17 cellular contexts compared by ENCODE assay signal in the genomic region with DNA sequence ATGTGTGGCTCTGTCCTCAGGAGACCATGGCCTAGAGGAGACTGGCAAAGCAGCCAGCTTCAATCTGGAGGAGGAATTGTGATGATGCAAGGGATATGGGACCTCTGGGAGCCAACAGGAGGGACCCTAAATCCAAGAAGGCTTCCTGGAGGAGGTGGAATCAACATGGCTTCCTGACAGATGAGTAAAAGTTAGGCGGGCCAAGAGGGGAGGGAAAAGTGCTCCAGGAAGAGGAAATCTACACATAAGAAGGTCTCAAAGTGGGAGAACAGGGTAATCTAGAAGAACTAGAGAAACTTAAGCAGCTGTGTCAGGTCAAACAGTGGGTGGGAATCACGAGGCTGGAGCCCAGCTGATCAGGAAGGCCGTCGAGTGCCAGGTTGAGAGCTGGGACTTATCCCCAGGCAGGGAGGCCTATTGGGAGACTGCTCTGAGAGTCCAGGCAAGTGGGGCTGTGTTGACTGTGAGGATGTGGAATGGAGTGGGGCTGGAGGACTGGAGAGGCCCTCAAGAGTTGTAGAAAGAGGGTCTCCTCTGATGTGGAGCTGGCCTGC.
DNase-seq lines count a peak whose midpoint lies in the region; ATAC-seq and TF ChIP-seq lines count a peak whose summit lies in the region.
"Had no signal": no experiment of that assay in that cellular context is flagged by ENCODE, and none has a peak within 500 bp of the region (broad histone marks: within the 10 kb centered on the region; RNA-seq: fewer than 3 reads in every experiment).

No MANE protein-coding gene starts in this region.

- CTCF ChIA-PET in HCT116 (lab: Charles Lee) (interaction anchor here (0.9 to 1.3 kb wide), 2 partner anchors 51 to 370 kb away, joined by 3 read pairs; no protein-coding TSS in a partner anchor), WTC11 (lab: Charles Lee) (interaction anchor here (0.9 to 1.8 kb wide), 3 partner anchors 67 to 363 kb away, joined by 3 to 4 read pairs (median 3); no protein-coding TSS in a partner anchor), PC-9 (lab: Charles Lee) (no interaction called here)

- H3K27me3 ChIP-seq in HCT116 (ENCODE audit: insufficient read depth, low read length) (no peaks in the 10 kb centered on the region), left lung (no peaks in the 10 kb centered on the region), stomach (no peaks in the 10 kb centered on the region), PC-9 (ENCODE audit: insufficient read depth, low read depth) (no peaks in the 10 kb centered on the region)

- TF ChIP-seq POLR2A in HCT116 (IDR thresholded peaks at IDR 0.05; ENCODE audit: borderline replicate concordance, extremely low read depth, insufficient read depth, insufficient read length) (no peak), stomach (IDR thresholded peaks at IDR 0.05) (no peak)

- H4K20me1 ChIP-seq in HCT116 (ENCODE audit: insufficient read depth): no peaks in the 10 kb centered on the region
- H4K20me1 ChIP-seq in PC-9 (ENCODE audit: insufficient read depth): no peaks in the 10 kb centered on the region

- DNase-seq in HCT116 (ENCODE audit: low read depth, low spot score) (no peak), WTC11 (ENCODE audit: low spot score) (no peak), left lung (peak; percentile 10 to 78), stomach (no peak), SKM-1 treated with dmso at 0.1 percent for 144 hours (lab: John Stamatoyannopoulos, UW; ENCODE audit: unreplicated experiment) (no peak), PC-9 (no peak), inferior parietal cortex (ENCODE audit: extremely low spot score) (no peak)
- DNase-seq: activated B cell treated with CpG ODN at 0.5 μM for 24 hours; activated naive CD8-positive, alpha-beta T cell treated with anti-CD3 and anti-CD28 coated beads, Interleukin-2, amount 10 ng/mL, durations not matched to agents 7 days and 5 days; activated T-cell treated with anti-CD3 and anti-CD28 coated beads, Interleukin-2, amount 50 U/mL, for 1 hour; CD8-positive, alpha-beta memory T cell; MV-4-11; stimulated activated CD4-positive, alpha-beta T cell treated with anti-CD3 and anti-CD28 coated beads, Interleukin-4, amount 100 ng/mL, for 24 hours; stimulated activated naive CD4-positive, alpha-beta T cell treated with Interleukin-2 at 50 U/mL for 16 hours; SW 1271 had no signal

- H3K27ac ChIP-seq in HCT116 (ENCODE audit: low read depth, low read length): peak overlapping the region; percentile 100
- H3K27ac ChIP-seq in left lung: peak overlapping the region; percentile 21 to 50
- H3K27ac ChIP-seq in stomach: peak overlapping the region in 3 of 5 donors; percentile 6 to 45 (median 39)
- no peak overlapping the region for H3K27ac ChIP-seq in PC-9

- POLR2A ChIA-PET in HCT116 (lab: Charles Lee) (interaction anchor here (0.9 to 3.5 kb wide), 9 partner anchors 13 to 324 kb away, joined by 3 to 11 read pairs (median 5); a partner anchor contains a TSS), WTC11 (lab: Charles Lee) (interaction anchor here (1.0 kb wide), 2 partner anchors 151 to 167 kb away, joined by 3 to 4 read pairs; no protein-coding TSS in a partner anchor), PC-9 (lab: Charles Lee; ENCODE audit: unreplicated experiment) (interaction anchor here (0.6 to 0.8 kb wide), 2 partner anchors 167 to 314 kb away, joined by 4 to 7 read pairs; no protein-coding TSS in a partner anchor)

- H3K9me2 ChIP-seq in HCT116 (ENCODE audit: insufficient read depth): no peaks in the 10 kb centered on the region
- H3K9me2 ChIP-seq in PC-9 (ENCODE audit: insufficient read depth): no peaks in the 10 kb centered on the region

- no peaks in the 10 kb centered on the region for H3K9me3 Mint-ChIP-seq in WTC11
- H3K9me3 Mint-ChIP-seq: activated B cell treated with CpG ODN at 0.5 μM for 24 hours; activated naive CD8-positive, alpha-beta T cell treated with anti-CD3 and anti-CD28 coated beads, Interleukin-2, amount 10 ng/mL, durations not matched to agents 7 days and 5 days; CD8-positive, alpha-beta memory T cell; dendritic cell treated with granulocyte-macrophage colony-stimulating factor and Interleukin-4, amounts not matched to agents 40 ng/mL and 50 ng/mL, for 4 days had no signal

- TF ChIP-seq CTCF in HCT116 (IDR thresholded peaks at IDR 0.05 in 2 of 3, conservative IDR thresholded peaks at IDR 0.05 in 1 of 3; ENCODE audit: borderline replicate concordance in 1 of 3, insufficient read depth in 1 of 3, low read depth in 2 of 3, low read length in 2 of 3) (no peak), WTC11 (IDR thresholded peaks at IDR 0.05) (no peak), left lung (IDR thresholded peaks at IDR 0.05) (no peak), stomach (IDR thresholded peaks at IDR 0.05) (no peak), PC-9 (conservative IDR thresholded peaks at IDR 0.05) (no peak)

- H3K4me2 ChIP-seq in HCT116 (ENCODE audit: low read length) (0 out of 2 replicates have a peak overlapping the region, but pooled peaks have one; percentile 6), PC-9 (no peak overlapping the region)

- H3K4me3 Mint-ChIP-seq in WTC11: no peak overlapping the region
- H3K4me3 Mint-ChIP-seq: activated B cell treated with CpG ODN at 0.5 μM for 24 hours; activated naive CD8-positive, alpha-beta T cell treated with anti-CD3 and anti-CD28 coated beads, Interleukin-2, amount 10 ng/mL, durations not matched to agents 7 days and 5 days; CD8-positive, alpha-beta memory T cell; dendritic cell treated with granulocyte-macrophage colony-stimulating factor and Interleukin-4, amounts not matched to agents 40 ng/mL and 50 ng/mL, for 4 days had no signal

- no peak overlapping the region for H3K9ac ChIP-seq in HCT116 (ENCODE audit: low read length)

- no peak for TF ChIP-seq EP300 in stomach (IDR thresholded peaks at IDR 0.05)

- TF ChIP-seq RAD21 in HCT116 (IDR thresholded peaks at IDR 0.05; ENCODE audit: low read depth): no peak

- BruUV-seq in HCT116 (replicated peaks; lab: Mats Ljungman, UMichigan): no TSS peak
- BruUV-seq in PC-9 (replicated peaks; lab: Mats Ljungman, UMichigan): no TSS peak

- 33 to 49% (median 47%) methylated on average over 4 of the region's 4 CpGs for WGBS in stomach, 5 donors

- H3K79me2 ChIP-seq in HCT116 (ENCODE audit: insufficient read depth, low read length) (peaks cover 14% of the 10 kb centered on the region; the same call in 1 of the 2 replicates), PC-9 (ENCODE audit: low read depth) (peaks cover 4% of the 10 kb centered on the region; the same call in 1 of the 2 replicates)

- H3K27me3 Mint-ChIP-seq in WTC11 (ENCODE audit: low read depth): peaks cover 22% of the 10 kb centered on the region
- H3K27me3 Mint-ChIP-seq: activated naive CD8-positive, alpha-beta T cell treated with anti-CD3 and anti-CD28 coated beads, Interleukin-2, amount 10 ng/mL, durations not matched to agents 7 days and 5 days; CD8-positive, alpha-beta memory T cell; dendritic cell treated with granulocyte-macrophage colony-stimulating factor and Interleukin-4, amounts not matched to agents 40 ng/mL and 50 ng/mL, for 4 days had no signal

- intact Hi-C loops in HCT116 (cut with micrococcal nuclease): loop anchor here (5.0 kb wide), 1 partner anchor 65 kb away; no protein-coding TSS in a partner anchor
- intact Hi-C loops in left lung (cut with DNase I): no loop called here
- intact Hi-C loops in stomach (cut with DNase I; ENCODE audit: low total_unique reads): no loop called here
- intact Hi-C loops in PC-9 (cut with micrococcal nuclease; ENCODE audit: unreplicated experiment): no loop called here

- H3K4me3 ChIP-seq in HCT116 (replicated peaks in 1 of 2; ENCODE audit: low read depth in 1 of 2, low read length in 2 of 2): no peak overlapping the region
- H3K4me3 ChIP-seq in left lung: no peak overlapping the region
- no peak overlapping the region for H3K4me3 ChIP-seq in stomach
- no peak overlapping the region for H3K4me3 ChIP-seq in PC-9
- H3K4me3 ChIP-seq: HAP-1 had no signal

- H3K36me3 ChIP-seq in HCT116 (ENCODE audit: control insufficient read depth in 1 of 2, insufficient read depth in 2 of 2, low read length in 2 of 2) (peaks cover 0 to 4% of the 10 kb centered on the region in 2 experiments; a peak in 1 of 4 replicates), left lung (peaks cover 0 to 22% of the 10 kb centered on the region in 2 donors), stomach (peaks cover 4 to 32% (median 18%) of the 10 kb centered on the region in 4 donors), PC-9 (ENCODE audit: low read depth) (0 out of 2 replicates have a peak, but pooled peaks cover 7% of the 10 kb centered on the region)
- H3K36me3 ChIP-seq: HAP-1 had no signal

- H3K36me3 Mint-ChIP-seq in WTC11: no peaks in the 10 kb centered on the region

- H3K4me1 ChIP-seq in HCT116 (ENCODE audit: control insufficient read depth in 1 of 2, insufficient read depth in 2 of 2, low read length in 2 of 2): peaks cover 86 to 100% of the 10 kb centered on the region in 2 experiments
- H3K4me1 ChIP-seq in left lung: peaks cover 17 to 27% of the 10 kb centered on the region in 2 donors
- H3K4me1 ChIP-seq in stomach: peaks cover 31 to 60% (median 44%) of the 10 kb centered on the region in 4 donors
- peaks cover 23% of the 10 kb centered on the region for H3K4me1 ChIP-seq in PC-9 (replicated peaks; ENCODE audit: insufficient read depth)

- H3K9me3 ChIP-seq in HCT116 (ENCODE audit: control insufficient read depth in 1 of 2, insufficient read depth in 1 of 2, low read depth in 1 of 2, low read length in 2 of 2) (no peaks in the 10 kb centered on the region), left lung (no peaks in the 10 kb centered on the region), stomach (no peaks in the 10 kb centered on the region), PC-9 (ENCODE audit: insufficient read depth, low read depth) (no peaks in the 10 kb centered on the region)
- H3K9me3 ChIP-seq: HAP-1 had no signal

- RAD21 ChIA-PET in HCT116 (lab: Charles Lee; ENCODE audit: low non-redundant PET in 1 of 2, low total read pairs in 2 of 2, uncharacterized antibody in 2 of 2, unreplicated experiment in 2 of 2): no interaction called here

- no peak for ATAC-seq in HCT116
- ATAC-seq in WTC11: no peak
- peak; percentile 55 for ATAC-seq in left lung

- H3K4me1 Mint-ChIP-seq in WTC11: peaks cover 46% of the 10 kb centered on the region

- peaks cover 19% of the 10 kb centered on the region for H3F3A ChIP-seq in PC-9 (ENCODE audit: insufficient read depth, low read depth)

- H2AFZ ChIP-seq in HCT116 (ENCODE audit: low read depth, low read length, poor library complexity, severe bottlenecking): no peak overlapping the region
- H2AFZ ChIP-seq in PC-9: no peak overlapping the region

- H3K27ac Mint-ChIP-seq in WTC11: peak overlapping the region; percentile 51; the same call in 1 of the 2 replicates
- H3K27ac Mint-ChIP-seq: activated B cell treated with CpG ODN at 0.5 μM for 24 hours; activated naive CD8-positive, alpha-beta T cell treated with anti-CD3 and anti-CD28 coated beads, Interleukin-2, amount 10 ng/mL, durations not matched to agents 7 days and 5 days; dendritic cell treated with granulocyte-macrophage colony-stimulating factor and Interleukin-4, amounts not matched to agents 40 ng/mL and 50 ng/mL, for 4 days had no signal

TF ChIP-seq in HCT116, 20 proteins besides CTCF, POLR2A, EP300 and RAD21 (continues in another document):
- TF ChIP-seq SP1 (IDR thresholded peaks at IDR 0.05; ENCODE audit: low read depth) (no peak), EGR1 (IDR thresholded peaks at IDR 0.05; ENCODE audit: low read depth) (no peak)

Comparison
In these comparisons a context has a peak if more than half of its experiments do, and no peak if none do; other contexts are left out.
1. DNase-seq: peak in left lung (2 of 2); none in HCT116 (single experiment), WTC11 (single experiment), stomach (single experiment), SKM-1 treated with dmso at 0.1 percent for 144 hours (single experiment), PC-9 (0 of 2) and inferior parietal cortex (single experiment).